In genomic region chr19:41521860-41522555, GRCh38 we compare ENCODE assay signal across 8 cellular contexts. TPM values are rescaled to one million over a fixed set of nuclear protein-coding genes. Genes with fewer than 3 reads are reported as not detected.
DNase-seq lines count a peak whose midpoint lies in the region; ATAC-seq, FAIRE-seq and TF ChIP-seq lines count a peak whose summit lies in the region.

No MANE protein-coding gene starts in this region.

- H3K36me3 Mint-ChIP-seq in activated naive CD8-positive, alpha-beta T cell, result no peaks in the 10 kb centered on the region
- H3K36me3 Mint-ChIP-seq in nephron progenitor cell (ENCODE audit: low read depth) (no peaks in the 10 kb centered on the region), progenitor cell of endocrine pancreas (ENCODE audit: insufficient read depth) (no peaks in the 10 kb centered on the region)

- FAIRE-seq in GM18507 (lab: Jason Lieb, UNC) (peak; percentile 76), RCC 7860 (lab: Jason Lieb, UNC) (no peak)

- DNase-seq in GM18507 (ENCODE audit: extremely low spot score, insufficient read length, low read depth) (no peak), NB4 (ENCODE audit: low read depth) (peak; percentile 31), lower lobe of right lung (peak; percentile 58), RCC 7860 (ENCODE audit: low spot score) (no peak), hypothalamus (lab: John Stamatoyannopoulos, UW) (no peak), nephron progenitor cell (no peak), progenitor cell of endocrine pancreas (ENCODE audit: low spot score, unreplicated experiment) (no peak)

- H3K4me3 Mint-ChIP-seq in activated naive CD8-positive, alpha-beta T cell, result peak overlapping the region; percentile 85
- no peak overlapping the region for H3K4me3 Mint-ChIP-seq in nephron progenitor cell
- no peak overlapping the region for H3K4me3 Mint-ChIP-seq in progenitor cell of endocrine pancreas (ENCODE audit: low read depth)

- peaks cover 24% of the 10 kb centered on the region for H3K4me1 Mint-ChIP-seq in activated naive CD8-positive, alpha-beta T cell (ENCODE audit: low read depth)
- H3K4me1 Mint-ChIP-seq in nephron progenitor cell (no peaks in the 10 kb centered on the region), progenitor cell of endocrine pancreas (ENCODE audit: low read depth) (no peaks in the 10 kb centered on the region)

- intact Hi-C loops in lower lobe of right lung (cut with DNase I), result no loop called here

- no peak for TF ChIP-seq POLR2A in NB4 (IDR thresholded peaks at IDR 0.05; ENCODE audit: extremely low read depth, insufficient read length)

- peak overlapping the region; percentile 79 for H3K27ac ChIP-seq in lower lobe of right lung

- peaks cover 13% of the 10 kb centered on the region for H3K27me3 Mint-ChIP-seq in activated naive CD8-positive, alpha-beta T cell
- H3K27me3 Mint-ChIP-seq in nephron progenitor cell (ENCODE audit: low read depth, poor library complexity) (no peaks in the 10 kb centered on the region), progenitor cell of endocrine pancreas (peaks cover 51% of the 10 kb centered on the region)

- H3K27me3 ChIP-seq in lower lobe of right lung (ENCODE audit: low read depth), result peaks cover 20% of the 10 kb centered on the region

- peak overlapping the region; percentile 93 for H3K27ac Mint-ChIP-seq in activated naive CD8-positive, alpha-beta T cell
- H3K27ac Mint-ChIP-seq in nephron progenitor cell, result no peak overlapping the region
- H3K27ac Mint-ChIP-seq in progenitor cell of endocrine pancreas, result no peak overlapping the region

- H3K4me1 ChIP-seq in lower lobe of right lung, result peaks cover 10% of the 10 kb centered on the region

- peak; percentile 55 to 69 for ATAC-seq in lower lobe of right lung

- H3K4me3 ChIP-seq in NB4 (ENCODE audit: low read depth, low read length), result peak overlapping the region; percentile 37
- peak overlapping the region; percentile 44 for H3K4me3 ChIP-seq in lower lobe of right lung

- H3K9me3 Mint-ChIP-seq in activated naive CD8-positive, alpha-beta T cell (ENCODE audit: low read depth), result no peaks in the 10 kb centered on the region
- H3K9me3 Mint-ChIP-seq in nephron progenitor cell (peaks cover 72% of the 10 kb centered on the region), progenitor cell of endocrine pancreas (ENCODE audit: low read depth) (peaks cover 10% of the 10 kb centered on the region)

- no peaks in the 10 kb centered on the region for H3K36me3 ChIP-seq in lower lobe of right lung

- no peaks in the 10 kb centered on the region for H3K9me3 ChIP-seq in lower lobe of right lung

- TF ChIP-seq CTCF in NB4 (IDR thresholded peaks at IDR 0.05; ENCODE audit: low read depth, low read length), result no peak
- no peak for TF ChIP-seq CTCF in lower lobe of right lung (IDR thresholded peaks at IDR 0.05)
- no peak for TF ChIP-seq CTCF in nephron progenitor cell (IDR thresholded peaks at IDR 0.05)
- TF ChIP-seq CTCF in progenitor cell of endocrine pancreas (IDR thresholded peaks at IDR 0.05; ENCODE audit: unreplicated experiment), result no peak

RNA-seq across cellular contexts. Expression of gene CEACAM21, which starts 54.0 kb away (rescaled TPM):
- 28.8 TPM for total RNA-seq in lower lobe of right lung
- not detected in 2 replicates for total RNA-seq in progenitor cell of endocrine pancreas

Comparison
In these comparisons a context has a peak if more than half of its experiments do, and no peak if none do; other contexts are left out.
1. DNase-seq: peak in NB4 (single experiment) and lower lobe of right lung (single experiment); none in GM18507 (single experiment), RCC 7860 (single experiment), hypothalamus (0 of 51), nephron progenitor cell (single experiment) and progenitor cell of endocrine pancreas (single experiment).
2. RNA of gene CEACAM21, which starts 54.0 kb away (total RNA-seq): 28.8 TPM in lower lobe of right lung (single experiment); not detected in progenitor cell of endocrine pancreas; every median in the first group is over 10 times any median in the second.